11 cellular contexts compared by ENCODE assay signal in the genomic region with DNA sequence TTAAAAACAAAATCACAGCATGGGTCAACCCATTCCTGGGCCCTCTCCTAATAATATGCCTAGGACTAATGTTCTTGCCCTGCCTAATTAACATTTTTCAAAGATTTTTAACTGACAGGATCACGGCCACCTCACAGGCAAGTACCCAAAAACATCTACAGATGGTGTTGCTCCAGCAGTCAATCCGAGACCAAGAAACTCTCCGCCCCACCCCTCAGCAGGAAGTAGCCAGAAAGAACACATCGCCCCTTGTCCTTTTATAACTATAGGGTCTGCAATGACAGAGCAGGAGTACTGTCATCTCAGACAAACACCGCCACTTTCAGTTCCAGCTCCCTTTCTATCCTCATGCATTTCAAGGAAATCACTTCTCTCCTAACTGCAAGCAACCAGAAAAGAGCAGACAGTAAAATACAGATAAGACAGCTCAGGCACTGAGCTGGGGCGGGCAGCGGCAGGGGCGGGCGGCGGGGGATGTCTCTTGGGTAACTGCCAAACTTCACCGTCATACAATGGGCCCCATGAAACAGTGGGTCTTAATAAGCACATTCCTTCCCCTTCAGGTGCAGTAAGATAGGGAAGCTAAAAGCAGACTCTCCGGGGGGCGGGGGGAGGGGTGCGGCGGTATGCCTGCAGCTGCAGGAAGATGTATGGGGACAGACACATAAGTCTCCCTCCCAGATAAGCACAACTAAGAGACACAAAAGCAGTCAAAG.
DNase-seq lines count a peak whose midpoint lies in the region; ATAC-seq and TF ChIP-seq lines count a peak whose summit lies in the region.
"Had no signal": no experiment of that assay in that cellular context is flagged by ENCODE, and none has a peak within 500 bp of the region (broad histone marks: within the 10 kb centered on the region; RNA-seq: fewer than 3 reads in every experiment).

No MANE protein-coding gene starts in this region.

- peaks cover 4 to 6% (median 5%) of the 10 kb centered on the region in 3 donors for H3K4me1 Mint-ChIP-seq in CD8-positive, alpha-beta memory T cell
- H3K4me1 Mint-ChIP-seq in activated CD4-positive, alpha-beta memory T cell treated with anti-CD3 and anti-CD28 coated beads for 36 hours (ENCODE audit: low read depth) = peaks cover 7% of the 10 kb centered on the region
- H3K4me1 Mint-ChIP-seq in memory B cell = peaks cover 7% of the 10 kb centered on the region

- no peaks in the 10 kb centered on the region for H3K9me3 ChIP-seq in CD8-positive, alpha-beta memory T cell (ENCODE audit: low read length)
- H3K9me3 ChIP-seq in HEK293 (ENCODE audit: control insufficient read depth, insufficient read depth, low read depth, low read length) (no peaks in the 10 kb centered on the region), body of pancreas (no peaks in the 10 kb centered on the region)
- H3K9me3 ChIP-seq: thoracic aorta had no signal

- intact Hi-C loops in activated CD4-positive, alpha-beta memory T cell treated with anti-CD3 and anti-CD28 coated beads for 36 hours (cut with micrococcal nuclease) = no loop called here
- intact Hi-C loops in body of pancreas (cut with DNase I) = no loop called here

- ATAC-seq in memory B cell (ENCODE audit: low read depth) (peak; percentile 74), body of pancreas (no peak)
- ATAC-seq: esophagus mucosa had no signal

- peak in 1 of 5 donors; percentile 5 for DNase-seq in CD8-positive, alpha-beta memory T cell
- DNase-seq in activated CD4-positive, alpha-beta memory T cell treated with anti-CD3 and anti-CD28 coated beads for 36 hours = peak; percentile 38
- DNase-seq in memory B cell (ENCODE audit: low spot score in 2 of 2) (no peak), H4 (ENCODE audit: low spot score) (no peak), mucosa of gallbladder (ENCODE audit: low spot score) (no peak), body of pancreas (no peak), NCI-H82 (lab: John Stamatoyannopoulos, UW) (no peak)
- DNase-seq: NCI-H524 treated with DMSO at 0.1 percent for 48 hours had no signal

- no peak overlapping the region for H3K4me3 ChIP-seq in CD8-positive, alpha-beta memory T cell (ENCODE audit: low read length)
- H3K4me3 ChIP-seq in HEK293 (ENCODE audit: low read depth, low read length) = peak overlapping the region; percentile 14
- H3K4me3 ChIP-seq in body of pancreas = no peak overlapping the region
- H3K4me3 ChIP-seq: thoracic aorta had no signal

- WGBS in body of pancreas, 2 donors = 31 to 53% methylated on average over 4 to 15 of the region's 15 CpGs

- H3K36me3 ChIP-seq in CD8-positive, alpha-beta memory T cell (ENCODE audit: insufficient read depth, low read length) = no peaks in the 10 kb centered on the region
- no peaks in the 10 kb centered on the region for H3K36me3 ChIP-seq in HEK293 (ENCODE audit: control insufficient read depth in 2 of 2, insufficient read depth in 1 of 2, low read length in 2 of 2)
- no peaks in the 10 kb centered on the region for H3K36me3 ChIP-seq in body of pancreas (replicated peaks in 1 of 2; ENCODE audit: insufficient read depth in 1 of 2, low read depth in 2 of 2)
- H3K36me3 ChIP-seq: thoracic aorta had no signal

- no peaks in the 10 kb centered on the region for H3K36me3 Mint-ChIP-seq in CD8-positive, alpha-beta memory T cell
- H3K36me3 Mint-ChIP-seq in activated CD4-positive, alpha-beta memory T cell treated with anti-CD3 and anti-CD28 coated beads for 36 hours = no peaks in the 10 kb centered on the region
- H3K36me3 Mint-ChIP-seq in memory B cell = no peaks in the 10 kb centered on the region

- H3K27ac Mint-ChIP-seq in CD8-positive, alpha-beta memory T cell = peak overlapping the region in 1 of 8 donors; percentile 25
- H3K27ac Mint-ChIP-seq in activated CD4-positive, alpha-beta memory T cell treated with anti-CD3 and anti-CD28 coated beads for 36 hours = no peak overlapping the region
- no peak overlapping the region for H3K27ac Mint-ChIP-seq in memory B cell

- H3K27ac ChIP-seq in CD8-positive, alpha-beta memory T cell (ENCODE audit: low read depth, low read length) = peak overlapping the region; percentile 31
- H3K27ac ChIP-seq in HEK293 (ENCODE audit: extremely low read depth, low read depth, low read length) (no peak overlapping the region), body of pancreas (peak overlapping the region in 1 of 4 donors; percentile 18)
- H3K27ac ChIP-seq: thoracic aorta had no signal

- CTCF ChIA-PET in CD8-positive, alpha-beta memory T cell (lab: Charles Lee) = no interaction called here
- CTCF ChIA-PET in HEK293 (lab: Yijun Ruan, JAX) = interaction anchor here (0.6 to 1.4 kb wide), 2 partner anchors 104 to 129 kb away, joined by 3 read pairs; no protein-coding TSS in a partner anchor
- CTCF ChIA-PET in activated CD4-positive, alpha-beta memory T cell treated with anti-CD3 and anti-CD28 coated beads for 36 hours (lab: Charles Lee) = no interaction called here

- no peak for TF ChIP-seq POLR2A in body of pancreas (IDR thresholded peaks at IDR 0.05)

- H3K4me1 ChIP-seq in CD8-positive, alpha-beta memory T cell (ENCODE audit: insufficient read depth, low read length) = no peaks in the 10 kb centered on the region
- H3K4me1 ChIP-seq in HEK293 (ENCODE audit: control insufficient read depth, insufficient read depth, low read length) (no peaks in the 10 kb centered on the region), body of pancreas (no peaks in the 10 kb centered on the region)

- TF ChIP-seq CTCF in HEK293 (tag by site-specific recombination; IDR thresholded peaks at IDR 0.05) = no peak
- no peak for TF ChIP-seq CTCF in body of pancreas (IDR thresholded peaks at IDR 0.05)

- peaks cover 0 to 2% (median 0%) of the 10 kb centered on the region in 5 donors for H3K9me3 Mint-ChIP-seq in CD8-positive, alpha-beta memory T cell
- H3K9me3 Mint-ChIP-seq in activated CD4-positive, alpha-beta memory T cell treated with anti-CD3 and anti-CD28 coated beads for 36 hours = no peaks in the 10 kb centered on the region
- no peaks in the 10 kb centered on the region for H3K9me3 Mint-ChIP-seq in memory B cell

- POLR2A ChIA-PET in CD8-positive, alpha-beta memory T cell (lab: Charles Lee) = no interaction called here
- POLR2A ChIA-PET in HEK293 (lab: Yijun Ruan, JAX) = no interaction called here
- POLR2A ChIA-PET in activated CD4-positive, alpha-beta memory T cell treated with anti-CD3 and anti-CD28 coated beads for 36 hours (lab: Charles Lee) = no interaction called here

- H3K27me3 Mint-ChIP-seq in CD8-positive, alpha-beta memory T cell = peaks cover 0 to 7% of the 10 kb centered on the region in 2 donors
- H3K27me3 Mint-ChIP-seq in activated CD4-positive, alpha-beta memory T cell treated with anti-CD3 and anti-CD28 coated beads for 36 hours = peaks cover 1% of the 10 kb centered on the region
- H3K27me3 Mint-ChIP-seq in memory B cell = no peaks in the 10 kb centered on the region

- peak overlapping the region in 6 of 7 donors; percentile 21 to 71 (median 48) for H3K4me3 Mint-ChIP-seq in CD8-positive, alpha-beta memory T cell
- H3K4me3 Mint-ChIP-seq in activated CD4-positive, alpha-beta memory T cell treated with anti-CD3 and anti-CD28 coated beads for 36 hours = peak overlapping the region; percentile 43
- peak overlapping the region; percentile 78 for H3K4me3 Mint-ChIP-seq in memory B cell

- H3K27me3 ChIP-seq in CD8-positive, alpha-beta memory T cell (ENCODE audit: insufficient read depth, low read length, poor library complexity, severe bottlenecking) = no peaks in the 10 kb centered on the region
- no peaks in the 10 kb centered on the region for H3K27me3 ChIP-seq in body of pancreas

TF ChIP-seq in HEK293, 187 proteins besides CTCF, POLR2A, EP300 and RAD21 (continues in another document):
- TF ChIP-seq ZNF639 (tag by site-specific recombination; IDR thresholded peaks at IDR 0.05) (no peak), ZEB2 (tag by site-specific recombination; IDR thresholded peaks at IDR 0.05) (no peak), ZNF146 (tag by site-specific recombination; IDR thresholded peaks at IDR 0.05) (no peak), ZNF621 (tag by site-specific recombination; IDR thresholded peaks at IDR 0.05) (no peak), ZNF510 (tag by site-specific recombination; IDR thresholded peaks at IDR 0.05; ENCODE audit: insufficient replicate concordance) (no peak), ZNF211 (tag by site-specific recombination; IDR thresholded peaks at IDR 0.05; ENCODE audit: low read depth) (no peak), ZNF155 (tag by site-specific recombination; IDR thresholded peaks at IDR 0.05) (no peak), ZBTB49 (tag by site-specific recombination; IDR thresholded peaks at IDR 0.05; ENCODE audit: low read depth) (no peak), ZFP37 (tag by site-specific recombination; IDR thresholded peaks at IDR 0.05) (no peak)
